24 cellular contexts compared by ENCODE assay signal in the genomic region with DNA sequence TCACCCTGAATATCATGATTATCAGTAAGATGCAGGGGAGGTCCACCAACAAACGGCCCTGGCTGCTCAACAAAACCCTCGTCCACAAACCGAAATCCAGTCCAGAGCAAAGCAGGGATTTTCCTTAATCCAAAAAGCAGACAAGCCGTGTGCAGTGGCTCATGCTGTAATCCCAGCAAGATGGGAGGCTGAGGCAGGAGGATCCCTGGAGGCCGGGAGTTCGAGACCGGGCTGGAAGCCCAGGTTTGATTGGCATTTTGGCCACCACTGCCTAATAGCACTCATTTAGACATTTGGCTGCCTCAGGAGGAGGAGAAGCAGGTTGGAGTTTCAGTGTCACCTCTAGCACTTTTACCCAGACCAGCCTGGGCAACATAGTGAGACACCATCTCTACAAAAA.
"Had no signal": no experiment of that assay in that cellular context is flagged by ENCODE, and none has a peak within 500 bp of the region (broad histone marks: within the 10 kb centered on the region; RNA-seq: fewer than 3 reads in every experiment).

No MANE protein-coding gene starts in this region.

- H3K4me3 ChIP-seq: stomach, suprapubic skin, testis, thoracic aorta, thyroid gland, tibial artery, tibial nerve, transverse colon, upper lobe of left lung, upper lobe of right lung, uterus, vagina had no signal

- DNase-seq: stimulated activated CD4-positive, alpha-beta T cell treated with anti-CD3 and anti-CD28 coated beads, Interleukin-2, amount 100 ng/mL, for 48 hours; stimulated activated CD4-positive, alpha-beta T cell treated with anti-CD3 and anti-CD28 coated beads, Interleukin-4, amount 100 ng/mL, for 1 hour; stimulated activated CD4-positive, alpha-beta T cell treated with anti-CD3 and anti-CD28 coated beads, Interleukin-4, amount 100 ng/mL, for 24 hours; stimulated activated CD4-positive, alpha-beta T cell treated with anti-CD3 and anti-CD28 coated beads, Interleukin-4, amount 100 ng/mL, for 4 hours; stimulated activated CD8-positive, alpha-beta memory T cell treated with anti-CD3 and anti-CD28 coated beads, Interleukin-4, amount 100 ng/mL, for 48 hours; stimulated activated naive B cell treated with anti-CD40 and anti-IgM and Interleukin-4, amounts not matched to agents 10 μg/mL and 1 μg/mL and 100 μg/mL, for 72 hours; stimulated activated naive CD4-positive, alpha-beta T cell; stimulated activated naive CD4-positive, alpha-beta T cell treated with Interleukin-2 at 50 U/mL for 16 hours; stimulated activated naive CD8-positive, alpha-beta T cell treated with anti-CD3 and anti-CD28 coated beads, Interleukin-15, amount 100 ng/mL, for 72 hours; stimulated activated naive CD8-positive, alpha-beta T cell treated with anti-CD3 and anti-CD28 coated beads, Interleukin-15, Interleukin-2, amounts not matched to agents 100 U/mL and 50 U/mL, for 24 hours; stomach; substantia nigra; testis; thyroid gland; tibial artery; transverse colon; trophoblast cell; upper lobe of left lung; upper lobe of right lung; uterus had no signal

- H3K4me1 ChIP-seq: stomach, suprapubic skin, testis, thyroid gland, tibial artery, tibial nerve, transverse colon, upper lobe of left lung, upper lobe of right lung, uterus, vagina had no signal

- H3K27me3 ChIP-seq: stomach, suprapubic skin, testis, thyroid gland, tibial artery, tibial nerve, transverse colon, upper lobe of left lung, upper lobe of right lung, uterus, vagina had no signal

- H3K27ac ChIP-seq: stomach, suprapubic skin, testis, thoracic aorta, thyroid gland, tibial artery, tibial nerve, transverse colon, upper lobe of left lung, upper lobe of right lung, uterus, vagina had no signal

- H3K9me3 ChIP-seq: suprapubic skin, testis, thoracic aorta, thyroid gland, tibial nerve, transverse colon, upper lobe of left lung, upper lobe of right lung, uterus, vagina had no signal

- H3K36me3 ChIP-seq: stomach, suprapubic skin, thoracic aorta, thyroid gland, tibial artery, tibial nerve, transverse colon, upper lobe of left lung, upper lobe of right lung, uterus, vagina had no signal
